ENCODE assay signal across 20 cellular contexts in genomic region chr3:52358362-52358940, GRCh38. TPM values are rescaled to one million over a fixed set of nuclear protein-coding genes. Genes with fewer than 3 reads are reported as not detected.
"Had no signal": no experiment of that assay in that cellular context is flagged by ENCODE, and none has a peak within 500 bp of the region (broad histone marks: within the 10 kb centered on the region; RNA-seq: fewer than 3 reads in every experiment).

No MANE protein-coding gene starts in this region.

- H3K27ac ChIP-seq: ascending aorta, body of pancreas, Peyer's patch had no signal

- H3K9me3 Mint-ChIP-seq: T-helper 1 cell treated with Interleukin-12 subunit alpha and Interleukin-12 subunit beta and Interleukin-4 antibody, amounts not matched to agents 30 μg/mL and 1 μg/mL, for 36 hours had no signal

- H3K27me3 ChIP-seq: ascending aorta, body of pancreas, Peyer's patch had no signal

- H3K27ac Mint-ChIP-seq: T-helper 1 cell treated with Interleukin-12 subunit alpha and Interleukin-12 subunit beta and Interleukin-4 antibody, amounts not matched to agents 30 μg/mL and 1 μg/mL, for 36 hours had no signal

- ATAC-seq: body of pancreas, K562 had no signal

- H3K9me3 ChIP-seq: ascending aorta, body of pancreas, Peyer's patch had no signal

- H3K4me1 ChIP-seq: ascending aorta, body of pancreas, Peyer's patch had no signal

- H3K4me3 Mint-ChIP-seq: activated CD8-positive, alpha-beta T cell treated with anti-CD3 and anti-CD28 coated beads, Interleukin-2, amount 10 ng/mL, durations not matched to agents 7 days and 5 days; T-helper 1 cell treated with Interleukin-12 subunit alpha and Interleukin-12 subunit beta and Interleukin-4 antibody, amounts not matched to agents 30 μg/mL and 1 μg/mL, for 36 hours had no signal

- DNase-seq: activated CD4-positive, alpha-beta T cell treated with anti-CD3 and anti-CD28 coated beads for 48 hours; activated CD4-positive, alpha-beta T cell treated with anti-CD3 and anti-CD28 coated beads, Interleukin-2, amount 50 U/mL, for 4 hours; activated CD4-positive, CD25-positive, alpha-beta regulatory T cell treated with anti-CD3 and anti-CD28 coated beads, Interleukin-2, amount 50 U/mL, for 72 hours; activated CD8-positive, alpha-beta memory T cell treated with anti-CD3 and anti-CD28 coated beads, Interleukin-2, amount 50 U/mL, for 48 hours; activated CD8-positive, alpha-beta T cell treated with anti-CD3 and anti-CD28 coated beads, Interleukin-2, amount 10 ng/mL, durations not matched to agents 7 days and 5 days; activated naive CD4-positive, alpha-beta T cell treated with anti-CD3 and anti-CD28 coated beads, Interleukin-2, amount 50 U/mL, for 16 hours; activated T-cell treated with anti-CD3 and anti-CD28 coated beads, Interleukin-2, amount 50 U/mL, for 1 hour; body of pancreas; Kasumi-1; NCI-H1105 treated with DMSO at 0.1 percent for 48 hours; NCI-H1436 treated with DMSO at 0.1 percent for 48 hours; NCI-H187; NCI-H2081; NCI-H446; NCI-H524; Peyer's patch; SHP77 treated with DMSO at 0.1 percent for 48 hours had no signal

- H3K4me3 ChIP-seq: ascending aorta, body of pancreas, K562, Peyer's patch had no signal

RNA-seq across cellular contexts. Expression of gene PHF7, which starts 52.0 kb away (rescaled TPM):
- total RNA-seq: ascending aorta had no signal
